1 cellular context compared by ENCODE assay signal in genomic region chr2:217325810-217326209, GRCh38.
TF ChIP-seq lines count a peak whose summit lies in the region.

No MANE protein-coding gene starts in this region.

TF ChIP-seq in IMR-90, 13 proteins besides CTCF, POLR2A, EP300 and RAD21:
- TF ChIP-seq RFX5 (IDR thresholded peaks at IDR 0.05; ENCODE audit: low read depth, low read length) (no peak), BHLHE40 (IDR thresholded peaks at IDR 0.05; ENCODE audit: low read depth, low read length) (no peak), CHD1 (IDR thresholded peaks at IDR 0.05; ENCODE audit: low read depth, low read length) (no peak), FOS (IDR thresholded peaks at IDR 0.05; ENCODE audit: low read depth, low read length) (no peak), RCOR1 (IDR thresholded peaks at IDR 0.05; ENCODE audit: insufficient replicate concordance, low read length) (no peak), MAFK (IDR thresholded peaks at IDR 0.05; ENCODE audit: low read depth, low read length) (no peak), CEBPB (IDR thresholded peaks at IDR 0.05; ENCODE audit: low read depth, low read length) (no peak), MXI1 (IDR thresholded peaks at IDR 0.05; ENCODE audit: borderline replicate concordance, low read depth, low read length) (no peak), SMC3 (IDR thresholded peaks at IDR 0.05; ENCODE audit: low read depth, low read length) (no peak), NFE2L2 (IDR thresholded peaks at IDR 0.05; ENCODE audit: low read depth, low read length) (no peak)
